2 cellular contexts compared by ENCODE assay signal in the genomic region with DNA sequence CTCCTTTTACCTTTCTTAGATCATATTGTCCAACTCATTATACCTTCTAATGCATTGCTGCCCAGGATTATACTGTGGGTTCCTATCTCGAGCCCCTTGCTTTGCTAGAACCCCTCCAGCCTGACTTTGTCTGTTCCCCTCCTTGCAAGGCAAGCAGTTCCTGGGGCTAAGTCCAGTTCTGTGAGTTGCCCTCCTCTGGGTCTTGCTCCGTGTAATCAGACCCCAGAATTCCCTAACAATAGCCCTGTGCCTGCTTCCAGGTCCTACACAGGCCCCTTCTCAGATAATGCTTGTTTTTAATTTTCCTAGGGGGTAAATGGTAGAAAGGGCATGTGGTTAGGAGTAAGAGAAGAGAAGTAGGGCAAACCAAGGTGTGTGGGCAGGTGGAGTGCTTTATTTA.
TF ChIP-seq lines count a peak whose summit lies in the region.

No MANE protein-coding gene starts in this region.

TF ChIP-seq in GM23338, 12 proteins besides CTCF, POLR2A, EP300 and RAD21 (continues in another document):
- TF ChIP-seq EZH2phosphoT487 (IDR thresholded peaks at IDR 0.05; ENCODE audit: unreplicated experiment) (no peak), NANOG (IDR thresholded peaks at IDR 0.05; ENCODE audit: borderline replicate concordance) (no peak), POLR2AphosphoS5 (IDR thresholded peaks at IDR 0.05; ENCODE audit: low read depth) (no peak), JUNB (IDR thresholded peaks at IDR 0.05; ENCODE audit: unreplicated experiment) (no peak), EZH2 (IDR thresholded peaks at IDR 0.05; ENCODE audit: low read depth, unreplicated experiment) (no peak), ZNF114 (CRISPR knock-in tag; IDR thresholded peaks at IDR 0.05) (no peak), ETS1 (IDR thresholded peaks at IDR 0.05) (no peak), STAT1 (IDR thresholded peaks at IDR 0.05; ENCODE audit: unreplicated experiment) (no peak), CREB1 (CRISPR knock-in tag; IDR thresholded peaks at IDR 0.05; ENCODE audit: low read depth) (no peak)
- TF ChIP-seq, protein P1, sequence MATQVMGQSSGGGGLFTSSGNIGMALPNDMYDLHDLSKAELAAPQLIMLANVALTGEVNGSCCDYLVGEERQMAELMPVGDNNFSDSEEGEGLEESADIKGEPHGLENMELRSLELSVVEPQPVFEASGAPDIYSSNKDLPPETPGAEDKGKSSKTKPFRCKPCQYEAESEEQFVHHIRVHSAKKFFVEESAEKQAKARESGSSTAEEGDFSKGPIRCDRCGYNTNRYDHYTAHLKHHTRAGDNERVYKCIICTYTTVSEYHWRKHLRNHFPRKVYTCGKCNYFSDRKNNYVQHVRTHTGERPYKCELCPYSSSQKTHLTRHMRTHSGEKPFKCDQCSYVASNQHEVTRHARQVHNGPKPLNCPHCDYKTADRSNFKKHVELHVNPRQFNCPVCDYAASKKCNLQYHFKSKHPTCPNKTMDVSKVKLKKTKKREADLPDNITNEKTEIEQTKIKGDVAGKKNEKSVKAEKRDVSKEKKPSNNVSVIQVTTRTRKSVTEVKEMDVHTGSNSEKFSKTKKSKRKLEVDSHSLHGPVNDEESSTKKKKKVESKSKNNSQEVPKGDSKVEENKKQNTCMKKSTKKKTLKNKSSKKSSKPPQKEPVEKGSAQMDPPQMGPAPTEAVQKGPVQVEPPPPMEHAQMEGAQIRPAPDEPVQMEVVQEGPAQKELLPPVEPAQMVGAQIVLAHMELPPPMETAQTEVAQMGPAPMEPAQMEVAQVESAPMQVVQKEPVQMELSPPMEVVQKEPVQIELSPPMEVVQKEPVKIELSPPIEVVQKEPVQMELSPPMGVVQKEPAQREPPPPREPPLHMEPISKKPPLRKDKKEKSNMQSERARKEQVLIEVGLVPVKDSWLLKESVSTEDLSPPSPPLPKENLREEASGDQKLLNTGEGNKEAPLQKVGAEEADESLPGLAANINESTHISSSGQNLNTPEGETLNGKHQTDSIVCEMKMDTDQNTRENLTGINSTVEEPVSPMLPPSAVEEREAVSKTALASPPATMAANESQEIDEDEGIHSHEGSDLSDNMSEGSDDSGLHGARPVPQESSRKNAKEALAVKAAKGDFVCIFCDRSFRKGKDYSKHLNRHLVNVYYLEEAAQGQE (IDR thresholded peaks at IDR 0.05; ENCODE audit: unreplicated experiment): no peak

TF ChIP-seq in H1, 55 proteins besides CTCF, POLR2A, EP300 and RAD21:
- TF ChIP-seq CBX8 (IDR thresholded peaks at IDR 0.05; ENCODE audit: borderline replicate concordance, low read depth, low read length) (no peak), SIN3A (conservative IDR thresholded peaks at IDR 0.05 in 1 of 2, IDR thresholded peaks at IDR 0.05 in 1 of 2; ENCODE audit: low read depth in 1 of 2, low read length in 2 of 2) (no peak), RBBP5 (IDR thresholded peaks at IDR 0.05; ENCODE audit: borderline replicate concordance, low read depth, low read length) (no peak)
TF ChIP-seq in H1: peak in this region for 0.
